Comparison of ENCODE assay signal across 24 cellular contexts in genomic region chr3:52479876-52480575, GRCh38. TPM values are rescaled to one million over a fixed set of nuclear protein-coding genes. Genes with fewer than 3 reads are reported as not detected.
"Had no signal": no experiment of that assay in that cellular context is flagged by ENCODE, and none has a peak within 500 bp of the region (broad histone marks: within the 10 kb centered on the region; RNA-seq: fewer than 3 reads in every experiment).

No MANE protein-coding gene starts in this region.

- H3K27me3 ChIP-seq: body of pancreas, gastrocnemius medialis, hepatocyte, thyroid gland, uterus had no signal

- H3K4me2 ChIP-seq: hepatocyte had no signal

- H3K4me3 Mint-ChIP-seq: central memory CD8-positive, alpha-beta T cell; T-cell had no signal

- H3K27ac ChIP-seq: body of pancreas, epithelial cell of prostate, gastrocnemius medialis, hepatocyte, parathyroid adenoma, thyroid gland, uterus had no signal

- H3K9ac ChIP-seq: parathyroid adenoma had no signal

- H3K36me3 ChIP-seq: uterus had no signal

- H3K4me3 ChIP-seq: body of pancreas, gastrocnemius medialis, hepatocyte, skin epidermis, thyroid gland, uterus had no signal

- H3K9me3 Mint-ChIP-seq: central memory CD8-positive, alpha-beta T cell; naive thymus-derived CD8-positive, alpha-beta T cell; T-cell had no signal

- H3K4me1 ChIP-seq: body of pancreas, parathyroid adenoma, thyroid gland had no signal

- H3K27ac Mint-ChIP-seq: T-cell had no signal

- H3K9me3 ChIP-seq: body of pancreas, gastrocnemius medialis, thyroid gland, uterus had no signal

- ATAC-seq: body of pancreas; gastrocnemius medialis; naive thymus-derived CD8-positive, alpha-beta T cell; T-cell had no signal

- H3K4me1 Mint-ChIP-seq: central memory CD8-positive, alpha-beta T cell; naive thymus-derived CD8-positive, alpha-beta T cell; T-cell had no signal

- DNase-seq: activated CD4-positive, alpha-beta T cell treated with anti-CD3 and anti-CD28 coated beads, Interleukin-2, amount 50 U/mL, for 4 hours; activated CD4-positive, CD25-positive, alpha-beta regulatory T cell treated with anti-CD3 and anti-CD28 coated beads, Interleukin-2, amount 50 U/mL, for 72 hours; activated naive CD4-positive, alpha-beta T cell treated with anti-CD3 and anti-CD28 coated beads, Interleukin-2, amount 50 U/mL, for 16 hours; activated T-cell treated with anti-CD3 and anti-CD28 coated beads, Interleukin-2, amount 50 U/mL, for 1 hour; body of pancreas; dermis blood vessel endothelial cell; gastrocnemius medialis; islet precursor cell; mesenchymal stem cell; retina; stimulated activated CD4-positive, alpha-beta T cell treated with anti-CD3 and anti-CD28 coated beads, Interleukin-15, amount 100 ng/mL, for 24 hours; stimulated activated CD4-positive, alpha-beta T cell treated with anti-CD3 and anti-CD28 coated beads, Interleukin-4, amount 100 ng/mL, for 4 hours; stimulated activated CD8-positive, alpha-beta memory T cell treated with anti-CD3 and anti-CD28 coated beads, Interleukin-4, amount 100 ng/mL, for 48 hours; T-cell; T-helper 9 cell; thyroid gland; uterus had no signal

RNA-seq across cellular contexts. Expression of gene STAB1, which starts 15.1 kb away (rescaled TPM):
- total RNA-seq: SK-MEL-5 had no signal
- polyA plus RNA-seq: naive thymus-derived CD8-positive, alpha-beta T cell had no signal

RNA-seq across cellular contexts. Expression of gene TNNC1, which starts 26.2 kb away (rescaled TPM):
- total RNA-seq: dermis blood vessel endothelial cell had no signal

RNA-seq across cellular contexts. Expression of gene SEMA3G, which starts 35.1 kb away (rescaled TPM):
- total RNA-seq: naive thymus-derived CD8-positive, alpha-beta T cell had no signal
- polyA plus RNA-seq: naive thymus-derived CD8-positive, alpha-beta T cell had no signal
